ENCODE assay signal across 12 cellular contexts in genomic region chr6:19181252-19181651, GRCh38.
"Had no signal": no experiment of that assay in that cellular context is flagged by ENCODE, and none has a peak within 500 bp of the region (broad histone marks: within the 10 kb centered on the region; RNA-seq: fewer than 3 reads in every experiment).

No MANE protein-coding gene starts in this region.

- H3K27me3 Mint-ChIP-seq: activated B cell treated with CpG ODN at 0.5 μM for 24 hours; activated CD4-positive, alpha-beta T cell treated with anti-CD3 and anti-CD28 coated beads, Interleukin-2, amount 10 ng/mL, durations not matched to agents 24 days and 14 days had no signal

- H3K27me3 ChIP-seq: SJCRH30, upper lobe of right lung had no signal

- H3K4me3 Mint-ChIP-seq: activated B cell treated with CpG ODN at 0.5 μM for 24 hours; activated CD4-positive, alpha-beta T cell treated with anti-CD3 and anti-CD28 coated beads, Interleukin-2, amount 10 ng/mL, durations not matched to agents 24 days and 14 days; immature natural killer cell; neural crest cell had no signal

- H3K27ac Mint-ChIP-seq: activated B cell treated with CpG ODN at 0.5 μM for 24 hours; activated CD4-positive, alpha-beta T cell treated with anti-CD3 and anti-CD28 coated beads, Interleukin-2, amount 10 ng/mL, durations not matched to agents 24 days and 14 days had no signal

- H3K27ac ChIP-seq: SJCRH30, upper lobe of right lung had no signal

- H3K36me3 Mint-ChIP-seq: immature natural killer cell had no signal

- H3K4me1 Mint-ChIP-seq: activated B cell treated with CpG ODN at 0.5 μM for 24 hours; activated CD4-positive, alpha-beta T cell treated with anti-CD3 and anti-CD28 coated beads, Interleukin-2, amount 10 ng/mL, durations not matched to agents 24 days and 14 days; immature natural killer cell; neural crest cell had no signal

- H3K4me1 ChIP-seq: SJCRH30, upper lobe of right lung had no signal

- H3K4me3 ChIP-seq: lung, SJCRH30, skin epidermis, upper lobe of right lung had no signal

- DNase-seq: activated B cell treated with CpG ODN at 0.5 μM for 24 hours; activated CD4-positive, alpha-beta T cell treated with anti-CD3 and anti-CD28 coated beads, Interleukin-2, amount 10 ng/mL, durations not matched to agents 24 days and 14 days; glutamatergic neuron; immature natural killer cell; SJCRH30; stimulated activated CD4-positive, alpha-beta T cell treated with anti-CD3 and anti-CD28 coated beads, Interleukin-4, amount 100 ng/mL, for 24 hours; stimulated activated naive CD4-positive, alpha-beta T cell; T-helper 2 cell; upper lobe of right lung had no signal

- H3K9me3 ChIP-seq: SJCRH30, upper lobe of right lung had no signal

- H3K36me3 ChIP-seq: SJCRH30, upper lobe of right lung had no signal
